8 cellular contexts compared by ENCODE assay signal in genomic region chr9:87678650-87679355, GRCh38. TPM values are rescaled to one million over a fixed set of nuclear protein-coding genes. Genes with fewer than 3 reads are reported as not detected.
A peak's percentile ranks its signal among the peaks of the same experiment; 100 is the strongest.
DNase-seq lines count a peak whose midpoint lies in the region; ATAC-seq and TF ChIP-seq lines count a peak whose summit lies in the region.

No MANE protein-coding gene starts in this region.

- no peaks in the 10 kb centered on the region for H3K9me3 ChIP-seq in CD8-positive, alpha-beta memory T cell (ENCODE audit: low read length)

- no peak overlapping the region for H3K27ac ChIP-seq in CD8-positive, alpha-beta memory T cell (ENCODE audit: low read depth, low read length)

- no peaks in the 10 kb centered on the region for H3K36me3 ChIP-seq in CD8-positive, alpha-beta memory T cell (ENCODE audit: insufficient read depth, low read length)

- no peak overlapping the region for H3K4me3 Mint-ChIP-seq in nephron progenitor cell
- H3K4me3 Mint-ChIP-seq in CD8-positive, alpha-beta memory T cell: no peak overlapping the region

- H3K36me3 Mint-ChIP-seq in nephron progenitor cell (ENCODE audit: low read depth): peaks cover 15% of the 10 kb centered on the region
- no peaks in the 10 kb centered on the region for H3K36me3 Mint-ChIP-seq in CD8-positive, alpha-beta memory T cell

- no peaks in the 10 kb centered on the region for H3K9me3 Mint-ChIP-seq in nephron progenitor cell
- no peaks in the 10 kb centered on the region for H3K9me3 Mint-ChIP-seq in CD8-positive, alpha-beta memory T cell

- no peak for TF ChIP-seq POLR2A in GM18505 (IDR thresholded peaks at IDR 0.05; ENCODE audit: borderline replicate concordance, extremely low read depth, insufficient read depth, insufficient read length)

- CTCF ChIA-PET in CD8-positive, alpha-beta memory T cell (lab: Charles Lee): no interaction called here

- H3K27ac Mint-ChIP-seq in nephron progenitor cell: no peak overlapping the region
- no peak overlapping the region for H3K27ac Mint-ChIP-seq in CD8-positive, alpha-beta memory T cell

- DNase-seq in A172 (ENCODE audit: low spot score) (peak; percentile 66), ELR (ENCODE audit: low read depth) (peak; percentile 80), NCI-H1092 treated with DMSO at 0.1 percent for 48 hours (lab: John Stamatoyannopoulos, UW) (peak; percentile 56), fibroblast of mammary gland (ENCODE audit: low read depth) (peak; percentile 83), nephron progenitor cell (peak; percentile 71)
- DNase-seq in CD8-positive, alpha-beta memory T cell: no peak

- H3K4me3 ChIP-seq in WI38 (ENCODE audit: low read depth, low read length) (no peak overlapping the region), fibroblast of mammary gland (ENCODE audit: control insufficient read depth, low read depth, low read length) (no peak overlapping the region)
- H3K4me3 ChIP-seq in CD8-positive, alpha-beta memory T cell (ENCODE audit: low read length): no peak overlapping the region

- no peaks in the 10 kb centered on the region for H3K27me3 ChIP-seq in CD8-positive, alpha-beta memory T cell (ENCODE audit: insufficient read depth, low read length, poor library complexity, severe bottlenecking)

- TF ChIP-seq CTCF in WI38 (IDR thresholded peaks at IDR 0.05; ENCODE audit: low read depth, low read length) (peak; percentile 78), fibroblast of mammary gland (conservative IDR thresholded peaks at IDR 0.05; ENCODE audit: control insufficient read depth, insufficient read depth, low read depth, low read length) (peak; percentile 93), nephron progenitor cell (IDR thresholded peaks at IDR 0.05) (peak; percentile 81)

- POLR2A ChIA-PET in CD8-positive, alpha-beta memory T cell (lab: Charles Lee): no interaction called here

- H3K4me1 ChIP-seq in CD8-positive, alpha-beta memory T cell (ENCODE audit: insufficient read depth, low read length): no peaks in the 10 kb centered on the region

- H3K27me3 Mint-ChIP-seq in nephron progenitor cell (ENCODE audit: low read depth, poor library complexity): no peaks in the 10 kb centered on the region
- H3K27me3 Mint-ChIP-seq in CD8-positive, alpha-beta memory T cell: no peaks in the 10 kb centered on the region

- no peak for ATAC-seq in GM18505 (IDR thresholded peaks at IDR 0.05; ENCODE audit: unreplicated experiment)

- peaks cover 5% of the 10 kb centered on the region for H3K4me1 Mint-ChIP-seq in nephron progenitor cell
- H3K4me1 Mint-ChIP-seq in CD8-positive, alpha-beta memory T cell: no peaks in the 10 kb centered on the region

RNA-seq across cellular contexts. Expression of gene CTSL, which starts 47.1 kb away (rescaled TPM):
- total RNA-seq in A172 (2014; rRNA removed; shearing (Covaris generic)): 318 and 350 TPM in 2 replicates
- 10 to 100 TPM in 1 of 2 experiments, 1 to 10 TPM in 1; 8.8 to 10.7 TPM for total RNA-seq in CD8-positive, alpha-beta memory T cell
- 0.82 TPM for polyA plus RNA-seq in CD8-positive, alpha-beta memory T cell

Comparison
In these comparisons a context has a peak if more than half of its experiments do, and no peak if none do; other contexts are left out.
1. DNase-seq: peak in A172 (single experiment), ELR (single experiment), NCI-H1092 treated with DMSO at 0.1 percent for 48 hours (single experiment), fibroblast of mammary gland (single experiment) and nephron progenitor cell (single experiment); none in CD8-positive, alpha-beta memory T cell (0 of 5).
2. RNA of gene CTSL, which starts 47.1 kb away (total RNA-seq): 318 to 350 TPM in A172; 8.8 to 10.7 TPM in CD8-positive, alpha-beta memory T cell; every median in the first group is over 10 times any median in the second.
3. Peak in every context shown above with its lines, with median percentiles within 50 percentile points of each other: CTCF ChIP-seq.